In the genomic region with DNA sequence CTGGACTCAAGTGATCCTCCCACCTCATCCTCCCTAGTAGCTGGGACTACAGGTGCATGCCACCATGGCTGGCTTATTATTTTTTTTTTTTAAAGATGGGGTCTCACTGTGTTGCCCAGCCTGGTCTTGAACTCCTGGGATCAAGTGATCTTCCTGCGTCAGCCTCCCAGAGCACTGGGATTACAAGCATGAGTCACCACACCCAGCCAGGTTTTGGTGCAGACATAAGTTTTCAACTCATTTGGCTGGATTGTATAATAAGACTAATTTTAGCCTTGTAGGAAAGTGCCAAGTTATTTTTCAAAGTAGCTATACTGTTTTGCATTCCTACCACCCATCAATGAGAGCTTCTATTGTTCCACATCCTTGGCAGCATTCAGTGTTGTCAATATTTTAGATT, we compare ENCODE assay signal across 20 cellular contexts. TPM values are rescaled to one million over a fixed set of nuclear protein-coding genes. Genes with fewer than 3 reads are reported as not detected.
DNase-seq lines count a peak whose midpoint lies in the region; ATAC-seq and TF ChIP-seq lines count a peak whose summit lies in the region.
"Had no signal": no experiment of that assay in that cellular context is flagged by ENCODE, and none has a peak within 500 bp of the region (broad histone marks: within the 10 kb centered on the region; RNA-seq: fewer than 3 reads in every experiment).

No MANE protein-coding gene starts in this region.

- H3K4me1 ChIP-seq in naive thymus-derived CD4-positive, alpha-beta T cell (ENCODE audit: control insufficient read depth in 2 of 2, insufficient read depth in 2 of 2, low read length in 2 of 2) = peaks cover 8 to 16% of the 10 kb centered on the region in 2 donors
- H3K4me1 ChIP-seq: testis had no signal

- H3K27me3 ChIP-seq in brain microvascular endothelial cell (replicated peaks) = no peaks in the 10 kb centered on the region
- H3K27me3 ChIP-seq in naive thymus-derived CD4-positive, alpha-beta T cell (ENCODE audit: control insufficient read depth in 2 of 2, insufficient read depth in 2 of 2, low read length in 2 of 2) = no peaks in the 10 kb centered on the region
- H3K27me3 ChIP-seq: testis had no signal

- peak; percentile 88 for DNase-seq in AG10803 (ENCODE audit: low read depth)
- peak; percentile 9 for DNase-seq in HFFc6
- peak; percentile 11 for DNase-seq in brain microvascular endothelial cell
- peak; percentile 14 to 35 for DNase-seq in foreskin fibroblast
- no peak for DNase-seq in naive thymus-derived CD4-positive, alpha-beta T cell
- no peak for DNase-seq in substantia nigra (lab: John Stamatoyannopoulos, UW)
- no peak for DNase-seq in activated CD4-positive, alpha-beta T cell treated with anti-CD3 and anti-CD28 coated beads, Interleukin-2, amount 10 ng/mL, durations not matched to agents 24 days and 14 days
- no peak for DNase-seq in posterior vena cava (ENCODE audit: low spot score)
- DNase-seq: activated CD4-positive, alpha-beta memory T cell treated with anti-CD3 and anti-CD28 coated beads for 36 hours; CD8-positive, alpha-beta memory T cell; cortex of kidney; DMS79 treated with DMSO at 0.1 percent for 48 hours; glutamatergic neuron; left ventricle myocardium superior; NCI-H1436; NCI-H2171 treated with DMSO at 0.1 percent for 48 hours; NCI-H69; retina; testis had no signal

- TF ChIP-seq CTCF in AG10803 (conservative IDR thresholded peaks at IDR 0.05; ENCODE audit: low read length) (no peak; the same call in 1 of the 2 replicates), HFFc6 (IDR thresholded peaks at IDR 0.05) (no peak), brain microvascular endothelial cell (IDR thresholded peaks at IDR 0.05; ENCODE audit: low read depth, low read length, missing control alignments) (no peak), foreskin fibroblast (IDR thresholded peaks at IDR 0.05; ENCODE audit: low read depth, low read length) (no peak)

- in situ Hi-C loops in brain microvascular endothelial cell (cut with HindIII; ENCODE audit: low pct_ligation_motif_present, low sequenced_read_pairs) = no loop called here

- H3K4me3 ChIP-seq in AG10803 (ENCODE audit: low read length) (no peak overlapping the region), brain microvascular endothelial cell (ENCODE audit: low read depth, low read length) (no peak overlapping the region), foreskin fibroblast (ENCODE audit: low read depth in 1 of 2, low read length in 2 of 2) (no peak overlapping the region)
- H3K4me3 ChIP-seq in naive thymus-derived CD4-positive, alpha-beta T cell (ENCODE audit: low read length) = no peak overlapping the region
- H3K4me3 ChIP-seq: testis had no signal

- H3K4me1 Mint-ChIP-seq in HFFc6 (ENCODE audit: low read depth) = peaks cover 20% of the 10 kb centered on the region
- peaks cover 8 to 41% (median 15%) of the 10 kb centered on the region in 7 donors for H3K4me1 Mint-ChIP-seq in naive thymus-derived CD4-positive, alpha-beta T cell
- peaks cover 35% of the 10 kb centered on the region for H3K4me1 Mint-ChIP-seq in activated CD4-positive, alpha-beta T cell treated with anti-CD3 and anti-CD28 coated beads, Interleukin-2, amount 10 ng/mL, durations not matched to agents 24 days and 14 days

- no peak for ATAC-seq in naive thymus-derived CD4-positive, alpha-beta T cell
- ATAC-seq: left ventricle myocardium superior had no signal

- no peaks in the 10 kb centered on the region for H3K9me3 Mint-ChIP-seq in HFFc6
- H3K9me3 Mint-ChIP-seq in naive thymus-derived CD4-positive, alpha-beta T cell = no peaks in the 10 kb centered on the region
- H3K9me3 Mint-ChIP-seq in activated CD4-positive, alpha-beta T cell treated with anti-CD3 and anti-CD28 coated beads, Interleukin-2, amount 10 ng/mL, durations not matched to agents 24 days and 14 days = no peaks in the 10 kb centered on the region
- H3K9me3 Mint-ChIP-seq: activated CD4-positive, alpha-beta memory T cell treated with anti-CD3 and anti-CD28 coated beads for 36 hours; CD8-positive, alpha-beta memory T cell had no signal

- CTCF ChIA-PET in naive thymus-derived CD4-positive, alpha-beta T cell (lab: Charles Lee) = no interaction called here

- peaks cover 21% of the 10 kb centered on the region for H3K36me3 Mint-ChIP-seq in HFFc6 (ENCODE audit: low read depth)
- H3K36me3 Mint-ChIP-seq in naive thymus-derived CD4-positive, alpha-beta T cell = peaks cover 0 to 45% (median 0%) of the 10 kb centered on the region in 5 donors
- peaks cover 67% of the 10 kb centered on the region for H3K36me3 Mint-ChIP-seq in activated CD4-positive, alpha-beta T cell treated with anti-CD3 and anti-CD28 coated beads, Interleukin-2, amount 10 ng/mL, durations not matched to agents 24 days and 14 days (ENCODE audit: low read depth)

- H3K27ac ChIP-seq in brain microvascular endothelial cell (no peak overlapping the region), substantia nigra (ENCODE audit: low read depth, low read length, poor library complexity, severe bottlenecking) (no peak overlapping the region)
- no peak overlapping the region for H3K27ac ChIP-seq in naive thymus-derived CD4-positive, alpha-beta T cell (ENCODE audit: low read depth, low read length)
- H3K27ac ChIP-seq: testis, VCaP had no signal

- H3K27ac Mint-ChIP-seq in HFFc6 = no peak overlapping the region
- H3K27ac Mint-ChIP-seq in naive thymus-derived CD4-positive, alpha-beta T cell = no peak overlapping the region
- H3K27ac Mint-ChIP-seq in activated CD4-positive, alpha-beta T cell treated with anti-CD3 and anti-CD28 coated beads, Interleukin-2, amount 10 ng/mL, durations not matched to agents 24 days and 14 days = no peak overlapping the region
- H3K27ac Mint-ChIP-seq: activated CD4-positive, alpha-beta memory T cell treated with anti-CD3 and anti-CD28 coated beads for 36 hours; CD8-positive, alpha-beta memory T cell had no signal

- no peaks in the 10 kb centered on the region; the same call in 1 of the 2 replicates for H3K27me3 Mint-ChIP-seq in HFFc6 (ENCODE audit: insufficient read depth)
- no peaks in the 10 kb centered on the region for H3K27me3 Mint-ChIP-seq in naive thymus-derived CD4-positive, alpha-beta T cell
- no peaks in the 10 kb centered on the region for H3K27me3 Mint-ChIP-seq in activated CD4-positive, alpha-beta T cell treated with anti-CD3 and anti-CD28 coated beads, Interleukin-2, amount 10 ng/mL, durations not matched to agents 24 days and 14 days
- H3K27me3 Mint-ChIP-seq: activated CD4-positive, alpha-beta memory T cell treated with anti-CD3 and anti-CD28 coated beads for 36 hours; CD8-positive, alpha-beta memory T cell had no signal

- no peaks in the 10 kb centered on the region for H3K9me3 ChIP-seq in naive thymus-derived CD4-positive, alpha-beta T cell (ENCODE audit: control insufficient read depth in 2 of 3, low read length in 3 of 3)
- H3K9me3 ChIP-seq: testis had no signal

- intact Hi-C loops in naive thymus-derived CD4-positive, alpha-beta T cell (cut with micrococcal nuclease) = no loop called here
- intact Hi-C loops in activated CD4-positive, alpha-beta T cell treated with anti-CD3 and anti-CD28 coated beads, Interleukin-2, amount 10 ng/mL, durations not matched to agents 24 days and 14 days (cut with micrococcal nuclease) = no loop called here
- intact Hi-C loops in posterior vena cava (cut with DNase I) = no loop called here

- H3K36me3 ChIP-seq in brain microvascular endothelial cell (replicated peaks) = no peaks in the 10 kb centered on the region
- H3K36me3 ChIP-seq in naive thymus-derived CD4-positive, alpha-beta T cell (ENCODE audit: control insufficient read depth in 2 of 3, insufficient read depth in 3 of 3, low read length in 3 of 3) = no peaks in the 10 kb centered on the region

- POLR2A ChIA-PET in naive thymus-derived CD4-positive, alpha-beta T cell (lab: Charles Lee) = no interaction called here

- H3K4me3 Mint-ChIP-seq in HFFc6 = no peak overlapping the region
- H3K4me3 Mint-ChIP-seq in naive thymus-derived CD4-positive, alpha-beta T cell = no peak overlapping the region
- no peak overlapping the region for H3K4me3 Mint-ChIP-seq in activated CD4-positive, alpha-beta T cell treated with anti-CD3 and anti-CD28 coated beads, Interleukin-2, amount 10 ng/mL, durations not matched to agents 24 days and 14 days
- H3K4me3 Mint-ChIP-seq: activated CD4-positive, alpha-beta memory T cell treated with anti-CD3 and anti-CD28 coated beads for 36 hours; CD8-positive, alpha-beta memory T cell had no signal

RNA-seq across cellular contexts. Expression of a gene that starts 32.1 kb away (rescaled TPM):
- total RNA-seq in HFFc6 (2021; fragmentation: NEBNext Ultra II Directional; extraction: Animal tissue kit (Norgen Biotek cat#: 25700)) = 10 to 100 TPM; 11.5 to 38.1 (median 29.6) TPM
- 10 to 100 TPM in 1 of 5 experiments, 1 to 10 TPM in 2, under 1 TPM in 2; 0.41 to 55.7 (median 1.2) TPM for total RNA-seq in naive thymus-derived CD4-positive, alpha-beta T cell
- not detected for polyA plus RNA-seq in naive thymus-derived CD4-positive, alpha-beta T cell
- total RNA-seq in activated CD4-positive, alpha-beta T cell treated with anti-CD3 and anti-CD28 coated beads, Interleukin-2, amount 10 ng/mL, durations not matched to agents 24 days and 14 days = 69.3 and 73.1 TPM in 2 replicates
- total RNA-seq in posterior vena cava = 1 to 10 TPM in 1 of 2 donors, under 1 TPM in 1; 0.86 to 1.2 TPM

RNA-seq across cellular contexts. Expression of a gene that starts 45.9 kb away (rescaled TPM):
- total RNA-seq in HFFc6 (2021; fragmentation: NEBNext Ultra II Directional; extraction: Animal tissue kit (Norgen Biotek cat#: 25700)) = not detected
- 1 to 10 TPM in 1 of 5 experiments, under 1 TPM in 1, not detected in 3; 0.58 to 1.9 TPM for total RNA-seq in naive thymus-derived CD4-positive, alpha-beta T cell
- not detected for polyA plus RNA-seq in naive thymus-derived CD4-positive, alpha-beta T cell
- total RNA-seq in activated CD4-positive, alpha-beta T cell treated with anti-CD3 and anti-CD28 coated beads, Interleukin-2, amount 10 ng/mL, durations not matched to agents 24 days and 14 days = 0.33 and 0.54 TPM in 2 replicates
- total RNA-seq in posterior vena cava = under 1 TPM; 0.37 to 0.38 TPM

Comparison
In these comparisons a context has a peak if more than half of its experiments do, and no peak if none do; other contexts are left out.
1. DNase-seq: peak in AG10803 (single experiment), HFFc6 (single experiment), brain microvascular endothelial cell (single experiment) and foreskin fibroblast (2 of 2); none in naive thymus-derived CD4-positive, alpha-beta T cell (0 of 9), substantia nigra (0 of 49), activated CD4-positive, alpha-beta T cell treated with anti-CD3 and anti-CD28 coated beads, Interleukin-2, amount 10 ng/mL, durations not matched to agents 24 days and 14 days (single experiment) and posterior vena cava (single experiment).